20 cellular contexts compared by ENCODE assay signal in genomic region chr5:176741566-176742211, GRCh38.
DNase-seq lines count a peak whose midpoint lies in the region; ATAC-seq, FAIRE-seq and TF ChIP-seq lines count a peak whose summit lies in the region.
"Had no signal": no experiment of that assay in that cellular context is flagged by ENCODE, and none has a peak within 500 bp of the region (broad histone marks: within the 10 kb centered on the region; RNA-seq: fewer than 3 reads in every experiment).

No MANE protein-coding gene starts in this region.

- H3K23ac ChIP-seq in H1 (ENCODE audit: insufficient read length), result no peak overlapping the region

- TF ChIP-seq POLR2A in H1 (IDR thresholded peaks at IDR 0.05; ENCODE audit: control extremely low read depth in 1 of 2, low read depth in 2 of 2, low read length in 2 of 2), result no peak
- no peak for TF ChIP-seq POLR2A in H54 (IDR thresholded peaks at IDR 0.05; ENCODE audit: low read depth, low read length)

- CTCF ChIA-PET in GM10248 (lab: Yijun Ruan, JAX) (no interaction called here), HEK293 (lab: Yijun Ruan, JAX) (no interaction called here), H1 (lab: Charles Lee; ENCODE audit: partially characterized antibody) (interaction anchor here (1.1 to 9.4 kb wide), 7 partner anchors 19 to 83 kb away, joined by 3 to 56 read pairs (median 3); no protein-coding TSS in a partner anchor)

- H3K9ac ChIP-seq in H1 (replicated peaks in 1 of 4; ENCODE audit: extremely low read depth in 1 of 4, low read depth in 3 of 4, low read length in 3 of 4), result no peak overlapping the region

- no peak overlapping the region for H3K4ac ChIP-seq in H1 (replicated peaks; ENCODE audit: insufficient read length, low read depth, low read length)

- no peak for TF ChIP-seq CTCF in GM10248 (IDR thresholded peaks at IDR 0.05; ENCODE audit: control extremely low read depth, extremely low read depth, low read depth, missing control alignments)
- no peak for TF ChIP-seq CTCF in HEK293 (tag by site-specific recombination; IDR thresholded peaks at IDR 0.05)
- TF ChIP-seq CTCF in H1 (IDR thresholded peaks at IDR 0.05; ENCODE audit: control extremely low read depth in 1 of 3, insufficient read depth in 1 of 3, low read depth in 1 of 3, low read length in 3 of 3), result no peak

- no peak overlapping the region for H4K5ac ChIP-seq in H1 (ENCODE audit: insufficient read length, low read depth, low read length)

- H2BK15ac ChIP-seq in H1 (ENCODE audit: low read length), result no peak overlapping the region

- DNase-seq in GM10248 (ENCODE audit: extremely low spot score) (peak; percentile 28), H1 (ENCODE audit: low read depth in 1 of 2, low spot score in 2 of 2) (peak in 1 of 2 experiments; percentile 49), sciatic nerve (ENCODE audit: low spot score) (peak; percentile 14), H54 (ENCODE audit: insufficient read length, low spot score) (no peak), NOMO-1 treated with dmso at 0.1 percent for 144 hours (lab: John Stamatoyannopoulos, UW; ENCODE audit: unreplicated experiment) (no peak), amygdala (lab: John Stamatoyannopoulos, UW) (no peak)
- DNase-seq: activated naive CD8-positive, alpha-beta T cell treated with anti-CD3 and anti-CD28 coated beads, Interleukin-2, amount 10 ng/mL, durations not matched to agents 7 days and 5 days; Calu3; effector CD8-positive, alpha-beta T cell; Karpas-422; kidney glomerular epithelial cell; NCI-H1105 treated with DMSO at 0.1 percent for 48 hours; nucleus accumbens; OCI-M1; testis had no signal

- no peaks in the 10 kb centered on the region for H3K36me3 ChIP-seq in HEK293 (ENCODE audit: control insufficient read depth in 2 of 2, insufficient read depth in 1 of 2, low read length in 2 of 2)
- H3K36me3 ChIP-seq in H1 (ENCODE audit: control insufficient read depth in 2 of 4, insufficient read depth in 4 of 4, low read length in 3 of 4), result no peaks in the 10 kb centered on the region; a peak in 1 of 8 replicates
- H3K36me3 ChIP-seq: HAP-1, SJSA1 had no signal

- 0 out of 2 replicates have a peak overlapping the region, but pooled peaks have one; percentile 18 for H2AK5ac ChIP-seq in H1 (ENCODE audit: low read depth, low read length)

- H3K27ac ChIP-seq in HEK293 (ENCODE audit: extremely low read depth, low read depth, low read length), result no peak overlapping the region
- H3K27ac ChIP-seq in H1 (ENCODE audit: low read depth, low read length), result no peak overlapping the region
- H3K27ac ChIP-seq: SJSA1, testis had no signal

- H4K91ac ChIP-seq in H1 (replicated peaks; ENCODE audit: insufficient read length, low read length), result peak overlapping the region; percentile 11

- ATAC-seq in sciatic nerve (no peak), HG02759 (IDR thresholded peaks at IDR 0.05; ENCODE audit: unreplicated experiment) (no peak)

- no peak overlapping the region for H3K56ac ChIP-seq in H1 (replicated peaks; ENCODE audit: insufficient read length, low read depth, low read length)

- no peak overlapping the region for H2BK120ac ChIP-seq in H1 (replicated peaks; ENCODE audit: low read depth, low read length)

- no peak overlapping the region for H3K4me3 ChIP-seq in HEK293 (ENCODE audit: low read depth, low read length)
- H3K4me3 ChIP-seq in H1 (ENCODE audit: extremely low read depth in 1 of 4, insufficient read depth in 2 of 4, low read depth in 3 of 4, low read length in 4 of 4), result no peak overlapping the region
- H3K4me3 ChIP-seq: HAP-1, SJSA1, testis had no signal

- H3K14ac ChIP-seq in H1 (ENCODE audit: insufficient read length), result no peak overlapping the region

- peak overlapping the region; percentile 88 for H2BK20ac ChIP-seq in H1 (ENCODE audit: low read length)

- WGBS in H1 (ENCODE audit: extremely low coverage in 1 of 2, insufficient coverage in 1 of 2, insufficient read length in 1 of 2, insufficient replicate concordance in 2 of 2, low coverage in 1 of 2, low lambda C conversion rate in 2 of 2, missing lambda C conversion rate in 1 of 2), 2 experiments, result 86% methylated on average over 11 of the region's 11 CpGs; no CpG with 5 or more reads in 1 of the 2 experiments

- H4K8ac ChIP-seq in H1 (ENCODE audit: extremely low read depth, insufficient read depth, low read length), result no peak overlapping the region; the same call in none of the 2 replicates

- intact Hi-C loops in sciatic nerve (cut with DNase I), result no loop called here

- H2BK5ac ChIP-seq in H1 (ENCODE audit: low read depth, low read length), result no peak overlapping the region

- peaks cover 9% of the 10 kb centered on the region for H3K23me2 ChIP-seq in H1 (ENCODE audit: low read depth, low read length)

- no peak overlapping the region; a peak in 1 of 4 replicates for H3K4me2 ChIP-seq in H1 (ENCODE audit: insufficient read depth in 1 of 2, low read depth in 2 of 2, low read length in 2 of 2)

- POLR2A ChIA-PET in GM10248 (lab: Yijun Ruan, JAX), result no interaction called here
- POLR2A ChIA-PET in HEK293 (lab: Yijun Ruan, JAX), result no interaction called here
- POLR2A ChIA-PET in H1 (lab: Charles Lee; ENCODE audit: partially characterized antibody), result interaction anchor here (1.6 kb wide), 1 partner anchor 18 kb away, joined by 6 read pairs; no protein-coding TSS in a partner anchor

- peak overlapping the region; percentile 45; the same call in 1 of the 2 replicates for H2BK12ac ChIP-seq in H1 (ENCODE audit: low read depth, low read length)

- H3K27me3 ChIP-seq in H1 (replicated peaks in 1 of 4; ENCODE audit: control insufficient read depth in 3 of 4, extremely low read depth in 1 of 4, insufficient read depth in 3 of 4, low read length in 3 of 4), result peaks cover 0 to 25% (median 11%) of the 10 kb centered on the region in 4 experiments; a peak in 6 of 7 replicates
- H3K27me3 ChIP-seq: testis had no signal

- TF ChIP-seq RAD21 in H1 (IDR thresholded peaks at IDR 0.05 in 1 of 2, conservative IDR thresholded peaks at IDR 0.05 in 1 of 2; ENCODE audit: low read depth in 2 of 2, low read length in 2 of 2), result no peak

- TF ChIP-seq EP300 in H1 (IDR thresholded peaks at IDR 0.05; ENCODE audit: borderline replicate concordance in 1 of 2, low read depth in 2 of 2, low read length in 2 of 2), result no peak

- H4K20me1 ChIP-seq in H1 (replicated peaks in 1 of 2; ENCODE audit: control insufficient read depth in 1 of 2, insufficient read depth in 2 of 2, low read length in 2 of 2), result no peaks in the 10 kb centered on the region

- H3K79me2 ChIP-seq in H1 (ENCODE audit: control insufficient read depth in 1 of 2, insufficient read depth in 2 of 2, low read length in 2 of 2), result no peaks in the 10 kb centered on the region

- no peak for FAIRE-seq in H1 (lab: Jason Lieb, UNC)
- FAIRE-seq in H54 (lab: Jason Lieb, UNC), result no peak
- FAIRE-seq: GM12892 had no signal

- H3K4me1 ChIP-seq in HEK293 (ENCODE audit: control insufficient read depth, insufficient read depth, low read length), result no peaks in the 10 kb centered on the region
- peaks cover 7 to 48% (median 32%) of the 10 kb centered on the region in 4 experiments for H3K4me1 ChIP-seq in H1 (replicated peaks in 1 of 4; ENCODE audit: control insufficient read depth in 3 of 4, insufficient read depth in 4 of 4, low read length in 3 of 4)
- H3K4me1 ChIP-seq: HAP-1, SJSA1 had no signal

- no peak overlapping the region for H3K18ac ChIP-seq in H1 (ENCODE audit: extremely low read depth, low read length)

- H3K9me3 ChIP-seq in HEK293 (ENCODE audit: control insufficient read depth, insufficient read depth, low read depth, low read length) (no peaks in the 10 kb centered on the region), H1 (ENCODE audit: insufficient read depth in 2 of 2, low read depth in 1 of 2, low read length in 1 of 2) (no peaks in the 10 kb centered on the region)
- H3K9me3 ChIP-seq: HAP-1, SJSA1, testis had no signal

- no peak overlapping the region for H2AFZ ChIP-seq in H1 (ENCODE audit: low read length)

- H3K79me1 ChIP-seq in H1 (ENCODE audit: low read depth, low read length), result no peaks in the 10 kb centered on the region

TF ChIP-seq in HEK293, 187 proteins besides CTCF, POLR2A, EP300 and RAD21:
- TF ChIP-seq EGR2 (tag by site-specific recombination; IDR thresholded peaks at IDR 0.05; ENCODE audit: low read depth) (peak; percentile 92), ZNF10 (tag by site-specific recombination; IDR thresholded peaks at IDR 0.05) (no peak), ZFHX2 (tag by site-specific recombination; conservative IDR thresholded peaks at IDR 0.05) (peak; percentile 88), ZSCAN4 (tag by site-specific recombination; IDR thresholded peaks at IDR 0.05) (no peak), ZNF510 (tag by site-specific recombination; IDR thresholded peaks at IDR 0.05; ENCODE audit: insufficient replicate concordance) (no peak)

TF ChIP-seq in H1, 55 proteins besides CTCF, POLR2A, EP300 and RAD21:
- TF ChIP-seq CREB1 (IDR thresholded peaks at IDR 0.05) (no peak), HDAC2 (IDR thresholded peaks at IDR 0.05; ENCODE audit: borderline replicate concordance in 1 of 2, low read depth in 2 of 2, low read length in 2 of 2) (0 out of 4 replicates have a peak, but pooled peaks of 1 of the 2 experiments have one; percentile 20), RNF2 (IDR thresholded peaks at IDR 0.05; ENCODE audit: borderline replicate concordance, low read depth, low read length, missing control alignments, poor library complexity, severe bottlenecking) (no peak), GABPA (IDR thresholded peaks at IDR 0.05; ENCODE audit: borderline replicate concordance, insufficient read depth, low read length) (no peak), BACH1 (IDR thresholded peaks at IDR 0.05; ENCODE audit: low read length) (no peak), SUZ12 (IDR thresholded peaks at IDR 0.05; ENCODE audit: low read length) (no peak), ASH2L (IDR thresholded peaks at IDR 0.05; ENCODE audit: low read length) (no peak), SIN3A (conservative IDR thresholded peaks at IDR 0.05 in 1 of 2, IDR thresholded peaks at IDR 0.05 in 1 of 2; ENCODE audit: low read depth in 1 of 2, low read length in 2 of 2) (no peak)

Comparison
In these comparisons a context has a peak if more than half of its experiments do, and no peak if none do; other contexts are left out.
1. DNase-seq: peak in GM10248 (single experiment) and sciatic nerve (single experiment); none in H54 (single experiment), NOMO-1 treated with dmso at 0.1 percent for 144 hours (single experiment) and amygdala (0 of 56).